Comparison of ENCODE assay signal across 8 cellular contexts in the genomic region with DNA sequence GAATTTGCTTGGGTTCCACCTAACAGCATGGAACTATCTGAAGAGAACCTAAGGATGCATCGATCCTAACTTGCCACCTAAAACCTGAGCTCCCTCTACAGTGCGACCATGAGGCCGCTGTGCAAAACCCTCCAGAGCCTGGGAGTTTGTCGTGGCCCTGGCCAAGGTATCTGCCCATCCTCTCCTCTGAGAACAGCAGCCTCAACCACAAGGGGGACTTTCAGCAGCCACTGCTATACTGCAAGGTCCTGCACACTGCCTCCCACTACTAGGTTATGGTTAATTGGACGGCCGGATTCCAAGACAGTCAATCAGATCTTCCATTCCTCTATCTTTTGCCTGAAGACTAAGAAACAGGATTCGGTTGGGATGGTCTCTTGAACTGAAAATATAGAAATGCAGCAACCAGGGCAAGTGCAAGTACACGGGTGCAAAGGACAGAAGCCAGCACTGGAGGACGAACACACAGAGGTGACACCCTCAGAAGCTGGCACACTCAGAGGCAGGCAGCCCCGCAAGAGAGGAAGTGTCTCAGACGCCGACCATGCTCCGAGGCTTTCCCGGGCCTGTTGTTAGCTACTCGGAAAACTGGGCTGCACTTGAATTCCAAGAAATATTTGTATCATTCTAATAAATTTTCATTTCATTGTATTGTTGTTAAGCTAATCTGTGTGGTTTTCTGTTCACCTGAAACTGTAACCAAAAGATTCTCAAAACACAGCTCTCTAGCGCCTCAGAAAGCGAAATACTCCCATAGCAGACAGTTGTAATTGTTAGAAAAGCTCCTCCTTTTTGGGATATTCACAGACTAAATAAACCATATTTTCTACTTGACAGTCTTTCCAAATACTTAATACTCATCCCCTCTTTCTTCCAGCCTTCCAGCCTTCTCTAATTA.
DNase-seq lines count a peak whose midpoint lies in the region; ATAC-seq and TF ChIP-seq lines count a peak whose summit lies in the region.
"Had no signal": no experiment of that assay in that cellular context is flagged by ENCODE, and none has a peak within 500 bp of the region (broad histone marks: within the 10 kb centered on the region; RNA-seq: fewer than 3 reads in every experiment).

No MANE protein-coding gene starts in this region.

- H3K9me3 Mint-ChIP-seq in activated T-cell treated with anti-CD3 and anti-CD28 coated beads, Interleukin-2, amount 50 U/mL, for 4 hours: no peaks in the 10 kb centered on the region

- peaks cover 2% of the 10 kb centered on the region for H3K36me3 Mint-ChIP-seq in activated T-cell treated with anti-CD3 and anti-CD28 coated beads, Interleukin-2, amount 50 U/mL, for 4 hours (ENCODE audit: insufficient read depth)

- peak overlapping the region; percentile 33 for H3K4me3 Mint-ChIP-seq in activated T-cell treated with anti-CD3 and anti-CD28 coated beads, Interleukin-2, amount 50 U/mL, for 4 hours

- H3K36me3 ChIP-seq in cardiac muscle cell: no peaks in the 10 kb centered on the region
- H3K36me3 ChIP-seq: SJCRH30 had no signal

- H3K4me3 ChIP-seq in NB4 (ENCODE audit: low read depth, low read length): no peak overlapping the region
- H3K4me3 ChIP-seq in cardiac muscle cell: no peak overlapping the region
- H3K4me3 ChIP-seq: SJCRH30 had no signal

- H3K9me3 ChIP-seq in cardiac muscle cell (ENCODE audit: low read depth): no peaks in the 10 kb centered on the region
- H3K9me3 ChIP-seq: SJCRH30 had no signal

- peaks cover 51% of the 10 kb centered on the region for H3K4me1 Mint-ChIP-seq in activated T-cell treated with anti-CD3 and anti-CD28 coated beads, Interleukin-2, amount 50 U/mL, for 4 hours (ENCODE audit: low read depth)

- H3K4me1 ChIP-seq in cardiac muscle cell (ENCODE audit: low read depth): peaks cover 32% of the 10 kb centered on the region

- DNase-seq in NB4 (ENCODE audit: low read depth) (peak; percentile 23), cardiac muscle cell (ENCODE audit: low read depth in 1 of 2, low spot score in 1 of 2) (peak; percentile 33 to 63), SIG-M5 (lab: John Stamatoyannopoulos, UW) (no peak), occipital lobe (lab: John Stamatoyannopoulos, UW) (no peak), DMS53 treated with DMSO at 0.1 percent for 48 hours (lab: John Stamatoyannopoulos, UW; ENCODE audit: unreplicated experiment) (no peak)
- DNase-seq in activated T-cell treated with anti-CD3 and anti-CD28 coated beads, Interleukin-2, amount 50 U/mL, for 4 hours: peak; percentile 52
- peak in 2 of 3 experiments; percentile 21 to 38 for DNase-seq in stimulated activated CD4-positive, alpha-beta T cell treated with anti-CD3 and anti-CD28 coated beads, TNF-alpha, amount 100 ng/mL, for 24 hours (ENCODE audit: low read depth in 3 of 3)

- H3K27me3 ChIP-seq in cardiac muscle cell: no peaks in the 10 kb centered on the region
- H3K27me3 ChIP-seq: SJCRH30 had no signal

- ATAC-seq in activated T-cell treated with anti-CD3 and anti-CD28 coated beads, Interleukin-2, amount 50 U/mL, for 4 hours: peak; percentile 84 to 87

- H3K27me3 Mint-ChIP-seq in activated T-cell treated with anti-CD3 and anti-CD28 coated beads, Interleukin-2, amount 50 U/mL, for 4 hours (ENCODE audit: low read depth): no peaks in the 10 kb centered on the region

- H3K27ac ChIP-seq in cardiac muscle cell: peak overlapping the region; percentile 52
- H3K27ac ChIP-seq: SJCRH30 had no signal

- TF ChIP-seq POLR2A in NB4 (IDR thresholded peaks at IDR 0.05; ENCODE audit: extremely low read depth, insufficient read length): no peak

- TF ChIP-seq CTCF in NB4 (IDR thresholded peaks at IDR 0.05; ENCODE audit: low read depth, low read length): no peak
- peak; percentile 54 for TF ChIP-seq CTCF in cardiac muscle cell (IDR thresholded peaks at IDR 0.05; ENCODE audit: low read depth, low read length)

Comparison
In these comparisons a context has a peak if more than half of its experiments do, and no peak if none do; other contexts are left out.
1. DNase-seq: peak in NB4 (single experiment), activated T-cell treated with anti-CD3 and anti-CD28 coated beads, Interleukin-2, amount 50 U/mL, for 4 hours (single experiment), cardiac muscle cell (2 of 2) and stimulated activated CD4-positive, alpha-beta T cell treated with anti-CD3 and anti-CD28 coated beads, TNF-alpha, amount 100 ng/mL, for 24 hours (2 of 3); none in SIG-M5 (single experiment), occipital lobe (single experiment) and DMS53 treated with DMSO at 0.1 percent for 48 hours (single experiment).